ENCODE assay signal across 31 cellular contexts in genomic region chr20:5884465-5885335, GRCh38. TPM values are rescaled to one million over a fixed set of nuclear protein-coding genes. Genes with fewer than 3 reads are reported as not detected.
"Had no signal": no experiment of that assay in that cellular context is flagged by ENCODE, and none has a peak within 500 bp of the region (broad histone marks: within the 10 kb centered on the region; RNA-seq: fewer than 3 reads in every experiment).

No MANE protein-coding gene starts in this region.

- H3K4me1 ChIP-seq: neural progenitor cell, spleen, suprapubic skin, testis, tibial artery, transverse colon, upper lobe of right lung, uterus had no signal

- ATAC-seq: naive thymus-derived CD4-positive, alpha-beta T cell; natural killer cell; right cardiac atrium; sciatic nerve; stimulated activated memory B cell treated with anti-CD40 and anti-IgM and Interleukin-4, amounts not matched to agents 10 μg/mL and 1 μg/mL and 100 μg/mL, for 72 hours; stimulated activated naive CD8-positive, alpha-beta T cell treated with anti-CD3 and anti-CD28 coated beads, Interleukin-15, amount 100 ng/mL, for 72 hours; stimulated activated naive CD8-positive, alpha-beta T cell treated with anti-CD3 and anti-CD28 coated beads, Interleukin-15, Interleukin-2, amounts not matched to agents 100 U/mL and 50 U/mL, for 24 hours; upper lobe of right lung had no signal

- DNase-seq: naive thymus-derived CD4-positive, alpha-beta T cell; natural killer cell; occipital lobe; ovary; posterior cingulate gyrus; retina; right cardiac atrium; spleen; stimulated activated CD4-positive, alpha-beta T cell treated with anti-CD3 and anti-CD28 coated beads, Interleukin-12 subunit alpha, Interleukin-12 subunit beta, amount 100 ng/mL, for 4 hours; stimulated activated CD4-positive, alpha-beta T cell treated with anti-CD3 and anti-CD28 coated beads, Interleukin-1b, Interleukin-23, amount 100 ng/mL, for 48 hours; stimulated activated CD4-positive, alpha-beta T cell treated with anti-CD3 and anti-CD28 coated beads, Interleukin-4, amount 100 ng/mL, for 1 hour; stimulated activated CD4-positive, alpha-beta T cell treated with anti-CD3 and anti-CD28 coated beads, Interleukin-4, amount 100 ng/mL, for 4 hours; stimulated activated CD8-positive, alpha-beta memory T cell treated with anti-CD3 and anti-CD28 coated beads, Interleukin-4, amount 100 ng/mL, for 48 hours; stimulated activated naive CD4-positive, alpha-beta T cell; stimulated activated naive CD8-positive, alpha-beta T cell treated with anti-CD3 and anti-CD28 coated beads, Interleukin-15, amount 100 ng/mL, for 72 hours; stimulated activated naive CD8-positive, alpha-beta T cell treated with anti-CD3 and anti-CD28 coated beads, Interleukin-15, Interleukin-2, amounts not matched to agents 100 U/mL and 50 U/mL, for 24 hours; substantia nigra; testis; tibial artery; transverse colon; upper lobe of right lung; uterus had no signal

- H2AFZ ChIP-seq: neural progenitor cell, parathyroid adenoma had no signal

- H3K27ac ChIP-seq: neural progenitor cell, ovary, parathyroid adenoma, skin epidermis, spleen, suprapubic skin, testis, tibial artery, transverse colon, upper lobe of right lung, uterus had no signal

- H3K36me3 ChIP-seq: neural progenitor cell, ovary, spleen, suprapubic skin, tibial artery, transverse colon, upper lobe of right lung, uterus had no signal

- H3K79me2 ChIP-seq: parathyroid adenoma had no signal

- H3K27me3 ChIP-seq: neural progenitor cell, ovary, spleen, testis, transverse colon, uterus had no signal

- H3K4me3 ChIP-seq: neural progenitor cell, ovary, skin epidermis, smooth muscle cell, spleen, suprapubic skin, testis, tibial artery, transverse colon, upper lobe of right lung, uterus had no signal

- H3K4me2 ChIP-seq: neural progenitor cell, smooth muscle cell had no signal

- H3K9me3 ChIP-seq: ovary, spleen, suprapubic skin, testis, tibial artery, transverse colon, upper lobe of right lung, uterus had no signal

RNA-seq across cellular contexts. Expression of gene CHGB, which starts 26.6 kb away (rescaled TPM):
- total RNA-seq: natural killer cell, osteoblast, pulmonary artery endothelial cell, sciatic nerve, smooth muscle cell, suprapubic skin, upper lobe of right lung had no signal
- polyA plus RNA-seq: naive thymus-derived CD4-positive, alpha-beta T cell had no signal
